ENCODE assay signal across 8 cellular contexts in the genomic region with DNA sequence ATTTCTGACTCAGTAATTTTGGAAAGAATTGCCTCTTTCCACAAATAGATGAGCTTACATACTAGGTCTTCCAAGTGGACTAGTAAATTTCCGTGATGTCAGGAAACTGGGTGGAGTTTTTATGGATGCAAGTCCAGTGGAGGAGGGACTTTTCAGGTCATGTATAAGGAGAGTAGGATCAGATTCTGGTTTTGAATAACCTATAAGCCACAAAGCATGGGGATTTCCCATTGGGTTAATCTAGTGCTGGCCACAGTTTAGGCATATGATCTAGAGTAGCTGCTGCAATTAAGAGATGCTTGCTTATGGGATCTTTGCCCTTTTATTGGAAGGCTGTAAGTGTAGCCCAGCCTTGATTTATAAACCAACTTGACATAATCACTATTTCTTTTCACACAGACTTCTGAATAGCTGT. TPM values are rescaled to one million over a fixed set of nuclear protein-coding genes. Genes with fewer than 3 reads are reported as not detected.
DNase-seq lines count a peak whose midpoint lies in the region; ATAC-seq, FAIRE-seq and TF ChIP-seq lines count a peak whose summit lies in the region.

No MANE protein-coding gene starts in this region.

- H3K23me2 ChIP-seq in H9 (ENCODE audit: insufficient read length, low read depth, low read length, poor library complexity, severe bottlenecking): no peaks in the 10 kb centered on the region

- no peaks in the 10 kb centered on the region for H3K27me3 Mint-ChIP-seq in activated CD8-positive, alpha-beta T cell treated with anti-CD3 and anti-CD28 coated beads, Interleukin-2, amount 10 ng/mL, durations not matched to agents 7 days and 5 days (ENCODE audit: low read depth)
- H3K27me3 Mint-ChIP-seq in H9 (ENCODE audit: low read depth): no peaks in the 10 kb centered on the region

- H3K4me1 ChIP-seq in effector memory CD4-positive, alpha-beta T cell (ENCODE audit: control insufficient read depth, insufficient read depth, low read length, poor library complexity, severe bottlenecking): no peaks in the 10 kb centered on the region
- peaks cover 8% of the 10 kb centered on the region for H3K4me1 ChIP-seq in H9 (ENCODE audit: insufficient read depth, low read length)

- no peak overlapping the region for H3K4me3 ChIP-seq in effector memory CD4-positive, alpha-beta T cell (ENCODE audit: insufficient read depth, low read depth, low read length, poor library complexity, severe bottlenecking)

- peaks cover 15% of the 10 kb centered on the region for H3K4me1 Mint-ChIP-seq in activated CD8-positive, alpha-beta T cell treated with anti-CD3 and anti-CD28 coated beads, Interleukin-2, amount 10 ng/mL, durations not matched to agents 7 days and 5 days (ENCODE audit: low read depth)
- peaks cover 41 to 44% of the 10 kb centered on the region in 2 experiments for H3K4me1 Mint-ChIP-seq in H9

- peak; percentile 79 for FAIRE-seq in islet of Langerhans (lab: Jason Lieb, UNC)

- H3K79me1 ChIP-seq in H9 (ENCODE audit: insufficient read depth, low read depth, low read length, poor library complexity, severe bottlenecking): no peaks in the 10 kb centered on the region

- no peak overlapping the region for H3K27ac ChIP-seq in effector memory CD4-positive, alpha-beta T cell (ENCODE audit: insufficient read depth, low read length, poor library complexity, severe bottlenecking)
- no peak overlapping the region for H3K27ac ChIP-seq in H9 (ENCODE audit: insufficient read length, low read depth, low read length)

- H3K4me3 Mint-ChIP-seq in activated CD8-positive, alpha-beta T cell treated with anti-CD3 and anti-CD28 coated beads, Interleukin-2, amount 10 ng/mL, durations not matched to agents 7 days and 5 days: no peak overlapping the region
- no peak overlapping the region for H3K4me3 Mint-ChIP-seq in H9

- no peak overlapping the region for H3K14ac ChIP-seq in H9 (ENCODE audit: insufficient read depth, low read length)

- DNase-seq in AG20443 (ENCODE audit: low spot score): peak; percentile 76
- DNase-seq in activated CD8-positive, alpha-beta T cell treated with anti-CD3 and anti-CD28 coated beads, Interleukin-2, amount 10 ng/mL, durations not matched to agents 7 days and 5 days: no peak
- DNase-seq in effector memory CD4-positive, alpha-beta T cell: no peak
- no peak for DNase-seq in H9
- DNase-seq in HK-2 (ENCODE audit: unreplicated experiment): no peak

- H3K9me3 Mint-ChIP-seq in activated CD8-positive, alpha-beta T cell treated with anti-CD3 and anti-CD28 coated beads, Interleukin-2, amount 10 ng/mL, durations not matched to agents 7 days and 5 days (ENCODE audit: insufficient read depth): no peaks in the 10 kb centered on the region
- H3K9me3 Mint-ChIP-seq in H9: no peaks in the 10 kb centered on the region

- no peaks in the 10 kb centered on the region for H3K36me3 Mint-ChIP-seq in activated CD8-positive, alpha-beta T cell treated with anti-CD3 and anti-CD28 coated beads, Interleukin-2, amount 10 ng/mL, durations not matched to agents 7 days and 5 days (ENCODE audit: low read depth)
- no peaks in the 10 kb centered on the region for H3K36me3 Mint-ChIP-seq in H9 (ENCODE audit: insufficient read depth in 1 of 3, low read depth in 3 of 3)

- ATAC-seq in GM19025 (IDR thresholded peaks at IDR 0.05; ENCODE audit: low read depth, unreplicated experiment) (peak; percentile 81), HG03103 (IDR thresholded peaks at IDR 0.05; ENCODE audit: low read depth, unreplicated experiment) (peak; percentile 74)
- peak; percentile 58 for ATAC-seq in activated CD8-positive, alpha-beta T cell treated with anti-CD3 and anti-CD28 coated beads, Interleukin-2, amount 10 ng/mL, durations not matched to agents 7 days and 5 days

- H2AFZ ChIP-seq in H9 (ENCODE audit: low read length): no peak overlapping the region

- POLR2A ChIA-PET in activated CD8-positive, alpha-beta T cell treated with anti-CD3 and anti-CD28 coated beads, Interleukin-2, amount 10 ng/mL, durations not matched to agents 7 days and 5 days (lab: Charles Lee): interaction anchor here (0.6 kb wide), 1 partner anchor 12 kb away, joined by 5 read pairs; no protein-coding TSS in a partner anchor

- no peak overlapping the region for H2BK12ac ChIP-seq in H9 (ENCODE audit: insufficient read length, low read depth, low read length)

- no peak overlapping the region for H2BK5ac ChIP-seq in H9 (ENCODE audit: insufficient read length, low read length)

- no peak overlapping the region for H3K9ac ChIP-seq in H9 (ENCODE audit: extremely low read depth, insufficient read length, low read length)

- H2BK20ac ChIP-seq in H9 (ENCODE audit: low read depth, low read length, poor library complexity, severe bottlenecking): no peak overlapping the region

- H3K27me3 ChIP-seq in effector memory CD4-positive, alpha-beta T cell (replicated peaks; ENCODE audit: control insufficient read depth, insufficient read depth, low read length, poor library complexity, severe bottlenecking): no peaks in the 10 kb centered on the region
- no peaks in the 10 kb centered on the region for H3K27me3 ChIP-seq in H9 (ENCODE audit: insufficient read depth, low read length)

- CTCF ChIA-PET in activated CD8-positive, alpha-beta T cell treated with anti-CD3 and anti-CD28 coated beads, Interleukin-2, amount 10 ng/mL, durations not matched to agents 7 days and 5 days (lab: Charles Lee): interaction anchor here (0.7 to 1.6 kb wide), 5 partner anchors 13 to 137 kb away, joined by 3 to 7 read pairs (median 4); no protein-coding TSS in a partner anchor

- no peak overlapping the region for H3K18ac ChIP-seq in H9 (ENCODE audit: insufficient read length, low read depth, low read length)

- H3K23ac ChIP-seq in H9 (ENCODE audit: insufficient read length, low read depth, low read length): no peak overlapping the region

- no peak overlapping the region for H2BK120ac ChIP-seq in H9 (ENCODE audit: low read depth, low read length, poor library complexity, severe bottlenecking)

- H4K20me1 ChIP-seq in H9 (ENCODE audit: control insufficient read depth, insufficient read depth, insufficient read length): no peaks in the 10 kb centered on the region

- H3K9me3 ChIP-seq in effector memory CD4-positive, alpha-beta T cell (ENCODE audit: control insufficient read depth, low read length): no peaks in the 10 kb centered on the region
- no peaks in the 10 kb centered on the region for H3K9me3 ChIP-seq in H9 (ENCODE audit: control insufficient read depth, low read depth, low read length)

- no CpG with 5 or more reads among the region's 1 CpG for WGBS in H9 (ENCODE audit: extremely low coverage, insufficient read length, low lambda C conversion rate)

- no peak overlapping the region for H2AK5ac ChIP-seq in H9 (ENCODE audit: insufficient read length, low read length)

- H3K27ac Mint-ChIP-seq in activated CD8-positive, alpha-beta T cell treated with anti-CD3 and anti-CD28 coated beads, Interleukin-2, amount 10 ng/mL, durations not matched to agents 7 days and 5 days: no peak overlapping the region
- no peak overlapping the region; a peak in 1 of 7 replicates for H3K27ac Mint-ChIP-seq in H9

- H3K36me3 ChIP-seq in effector memory CD4-positive, alpha-beta T cell (ENCODE audit: control insufficient read depth, insufficient read depth, low read length): no peaks in the 10 kb centered on the region

- H3K56ac ChIP-seq in H9 (ENCODE audit: insufficient read length, low read depth, low read length): no peak overlapping the region

- no peak for TF ChIP-seq CTCF in H9 (conservative IDR thresholded peaks at IDR 0.05)

- no peak overlapping the region for H3K4ac ChIP-seq in H9 (ENCODE audit: low read depth, low read length)

- no peak overlapping the region for H4K8ac ChIP-seq in H9 (replicated peaks; ENCODE audit: insufficient read length, low read depth, low read length)

- H3K79me2 ChIP-seq in H9 (ENCODE audit: insufficient read depth, low read length): peaks cover 2% of the 10 kb centered on the region; the same call in 1 of the 2 replicates

- no peak overlapping the region for H3T11ph ChIP-seq in H9 (ENCODE audit: low read length)

- no peak overlapping the region for H2BK15ac ChIP-seq in H9 (ENCODE audit: low read depth, low read length)

- H3K4me2 ChIP-seq in H9 (ENCODE audit: insufficient read depth, insufficient read length, low read length): no peak overlapping the region

- no peak overlapping the region for H4K5ac ChIP-seq in H9 (ENCODE audit: insufficient read length, low read depth, low read length)

- no peak overlapping the region for H4K91ac ChIP-seq in H9 (ENCODE audit: insufficient read length, low read depth, low read length)

RNA-seq across cellular contexts. Expression of a gene that starts 33.8 kb away (rescaled TPM):
- 10 to 100 TPM; 18.1 to 19.3 TPM for total RNA-seq in activated CD8-positive, alpha-beta T cell treated with anti-CD3 and anti-CD28 coated beads, Interleukin-2, amount 10 ng/mL, durations not matched to agents 7 days and 5 days
- total RNA-seq in H9 (2021): 44.9 and 47.9 TPM in 2 replicates

RNA-seq across cellular contexts. Expression of a gene that starts 54.8 kb away (rescaled TPM):
- 10 to 100 TPM; 17.9 to 18.3 TPM for total RNA-seq in activated CD8-positive, alpha-beta T cell treated with anti-CD3 and anti-CD28 coated beads, Interleukin-2, amount 10 ng/mL, durations not matched to agents 7 days and 5 days
- 22.7 and 23.1 TPM in 2 replicates for total RNA-seq in H9 (2021)
